Comparison of ENCODE assay signal across 1 cellular context in genomic region chr1:9652379-9653194, GRCh38.
TF ChIP-seq lines count a peak whose summit lies in the region.

No MANE protein-coding gene starts in this region.

TF ChIP-seq in GM12878, 131 proteins besides CTCF, POLR2A, EP300 and RAD21 (continued from another document and continues in another):
- TF ChIP-seq, protein P1, sequence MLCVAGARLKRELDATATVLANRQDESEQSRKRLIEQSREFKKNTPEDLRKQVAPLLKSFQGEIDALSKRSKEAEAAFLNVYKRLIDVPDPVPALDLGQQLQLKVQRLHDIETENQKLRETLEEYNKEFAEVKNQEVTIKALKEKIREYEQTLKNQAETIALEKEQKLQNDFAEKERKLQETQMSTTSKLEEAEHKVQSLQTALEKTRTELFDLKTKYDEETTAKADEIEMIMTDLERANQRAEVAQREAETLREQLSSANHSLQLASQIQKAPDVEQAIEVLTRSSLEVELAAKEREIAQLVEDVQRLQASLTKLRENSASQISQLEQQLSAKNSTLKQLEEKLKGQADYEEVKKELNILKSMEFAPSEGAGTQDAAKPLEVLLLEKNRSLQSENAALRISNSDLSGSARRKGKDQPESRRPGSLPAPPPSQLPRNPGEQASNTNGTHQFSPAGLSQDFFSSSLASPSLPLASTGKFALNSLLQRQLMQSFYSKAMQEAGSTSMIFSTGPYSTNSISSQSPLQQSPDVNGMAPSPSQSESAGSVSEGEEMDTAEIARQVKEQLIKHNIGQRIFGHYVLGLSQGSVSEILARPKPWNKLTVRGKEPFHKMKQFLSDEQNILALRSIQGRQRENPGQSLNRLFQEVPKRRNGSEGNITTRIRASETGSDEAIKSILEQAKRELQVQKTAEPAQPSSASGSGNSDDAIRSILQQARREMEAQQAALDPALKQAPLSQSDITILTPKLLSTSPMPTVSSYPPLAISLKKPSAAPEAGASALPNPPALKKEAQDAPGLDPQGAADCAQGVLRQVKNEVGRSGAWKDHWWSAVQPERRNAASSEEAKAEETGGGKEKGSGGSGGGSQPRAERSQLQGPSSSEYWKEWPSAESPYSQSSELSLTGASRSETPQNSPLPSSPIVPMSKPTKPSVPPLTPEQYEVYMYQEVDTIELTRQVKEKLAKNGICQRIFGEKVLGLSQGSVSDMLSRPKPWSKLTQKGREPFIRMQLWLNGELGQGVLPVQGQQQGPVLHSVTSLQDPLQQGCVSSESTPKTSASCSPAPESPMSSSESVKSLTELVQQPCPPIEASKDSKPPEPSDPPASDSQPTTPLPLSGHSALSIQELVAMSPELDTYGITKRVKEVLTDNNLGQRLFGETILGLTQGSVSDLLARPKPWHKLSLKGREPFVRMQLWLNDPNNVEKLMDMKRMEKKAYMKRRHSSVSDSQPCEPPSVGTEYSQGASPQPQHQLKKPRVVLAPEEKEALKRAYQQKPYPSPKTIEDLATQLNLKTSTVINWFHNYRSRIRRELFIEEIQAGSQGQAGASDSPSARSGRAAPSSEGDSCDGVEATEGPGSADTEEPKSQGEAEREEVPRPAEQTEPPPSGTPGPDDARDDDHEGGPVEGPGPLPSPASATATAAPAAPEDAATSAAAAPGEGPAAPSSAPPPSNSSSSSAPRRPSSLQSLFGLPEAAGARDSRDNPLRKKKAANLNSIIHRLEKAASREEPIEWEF (IDR thresholded peaks at IDR 0.05; ENCODE audit: insufficient replicate concordance, low read depth, low read length) = no peak
- TF ChIP-seq ZZZ3 (IDR thresholded peaks at IDR 0.05; ENCODE audit: control insufficient read depth, insufficient read length, low read depth) (no peak), CREM (IDR thresholded peaks at IDR 0.05; ENCODE audit: low read depth) (no peak; the same call in 1 of the 2 replicates), SIX5 (IDR thresholded peaks at IDR 0.05; ENCODE audit: low read depth, low read length, severe bottlenecking) (no peak), PML (IDR thresholded peaks at IDR 0.05; ENCODE audit: low read length) (no peak), CHD4 (IDR thresholded peaks at IDR 0.05) (no peak), NR2F1 (conservative IDR thresholded peaks at IDR 0.05) (peak; percentile 58), IRF4 (IDR thresholded peaks at IDR 0.05; ENCODE audit: low read depth, low read length) (no peak), PBX3 (IDR thresholded peaks at IDR 0.05; ENCODE audit: insufficient replicate concordance, low read depth, low read length) (no peak), USF2 (IDR thresholded peaks at IDR 0.05; ENCODE audit: borderline replicate concordance, low read depth, low read length) (no peak), MYB (IDR thresholded peaks at IDR 0.05; ENCODE audit: borderline replicate concordance, low read depth, low read length) (no peak), HDAC2 (IDR thresholded peaks at IDR 0.05) (no peak), SREBF2 (IDR thresholded peaks at IDR 0.05; ENCODE audit: low read length) (no peak), NFYA (IDR thresholded peaks at IDR 0.05; ENCODE audit: borderline replicate concordance, low read depth, low read length) (no peak), NFIC (IDR thresholded peaks at IDR 0.05; ENCODE audit: low read depth, low read length) (peak; percentile 51; the same call in 1 of the 2 replicates), MTA2 (IDR thresholded peaks at IDR 0.05; ENCODE audit: low read depth) (no peak; the same call in 1 of the 2 replicates), SPI1 (IDR thresholded peaks at IDR 0.05; ENCODE audit: borderline replicate concordance, insufficient read depth, low read depth, low read length) (peak; percentile 82; the same call in 1 of the 2 replicates), TBL1XR1 (IDR thresholded peaks at IDR 0.05; ENCODE audit: low read depth, low read length) (peak; percentile 42; the same call in 1 of the 2 replicates), ESRRA (IDR thresholded peaks at IDR 0.05; ENCODE audit: low read length) (no peak), ATF3 (IDR thresholded peaks at IDR 0.05; ENCODE audit: borderline replicate concordance, extremely low read depth, low read depth, low read length) (no peak), SREBF1 (IDR thresholded peaks at IDR 0.05; ENCODE audit: low read length) (no peak), CREB1 (IDR thresholded peaks at IDR 0.05; ENCODE audit: low read depth) (0 out of 2 replicates have a peak, but pooled peaks have one; percentile 10), POLR2AphosphoS2 (IDR thresholded peaks at IDR 0.05; ENCODE audit: low read depth, low read length) (no peak), BCL11A (IDR thresholded peaks at IDR 0.05; ENCODE audit: low read depth, low read length) (no peak), YBX1 (IDR thresholded peaks at IDR 0.05) (no peak), ZNF24 (IDR thresholded peaks at IDR 0.05) (no peak), KAT2A (conservative IDR thresholded peaks at IDR 0.05; ENCODE audit: control insufficient read depth, low read depth, low read length) (no peak), ZNF687 (IDR thresholded peaks at IDR 0.05) (no peak), TCF12 (IDR thresholded peaks at IDR 0.05; ENCODE audit: low read depth, low read length) (no peak)
- TF ChIP-seq, protein P2, sequence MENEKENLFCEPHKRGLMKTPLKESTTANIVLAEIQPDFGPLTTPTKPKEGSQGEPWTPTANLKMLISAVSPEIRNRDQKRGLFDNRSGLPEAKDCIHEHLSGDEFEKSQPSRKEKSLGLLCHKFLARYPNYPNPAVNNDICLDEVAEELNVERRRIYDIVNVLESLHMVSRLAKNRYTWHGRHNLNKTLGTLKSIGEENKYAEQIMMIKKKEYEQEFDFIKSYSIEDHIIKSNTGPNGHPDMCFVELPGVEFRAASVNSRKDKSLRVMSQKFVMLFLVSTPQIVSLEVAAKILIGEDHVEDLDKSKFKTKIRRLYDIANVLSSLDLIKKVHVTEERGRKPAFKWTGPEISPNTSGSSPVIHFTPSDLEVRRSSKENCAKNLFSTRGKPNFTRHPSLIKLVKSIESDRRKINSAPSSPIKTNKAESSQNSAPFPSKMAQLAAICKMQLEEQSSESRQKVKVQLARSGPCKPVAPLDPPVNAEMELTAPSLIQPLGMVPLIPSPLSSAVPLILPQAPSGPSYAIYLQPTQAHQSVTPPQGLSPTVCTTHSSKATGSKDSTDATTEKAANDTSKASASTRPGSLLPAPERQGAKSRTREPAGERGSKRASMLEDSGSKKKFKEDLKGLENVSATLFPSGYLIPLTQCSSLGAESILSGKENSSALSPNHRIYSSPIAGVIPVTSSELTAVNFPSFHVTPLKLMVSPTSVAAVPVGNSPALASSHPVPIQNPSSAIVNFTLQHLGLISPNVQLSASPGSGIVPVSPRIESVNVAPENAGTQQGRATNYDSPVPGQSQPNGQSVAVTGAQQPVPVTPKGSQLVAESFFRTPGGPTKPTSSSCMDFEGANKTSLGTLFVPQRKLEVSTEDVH (IDR thresholded peaks at IDR 0.05; ENCODE audit: low read depth, partially characterized antibody) = no peak
- TF ChIP-seq, protein P3, sequence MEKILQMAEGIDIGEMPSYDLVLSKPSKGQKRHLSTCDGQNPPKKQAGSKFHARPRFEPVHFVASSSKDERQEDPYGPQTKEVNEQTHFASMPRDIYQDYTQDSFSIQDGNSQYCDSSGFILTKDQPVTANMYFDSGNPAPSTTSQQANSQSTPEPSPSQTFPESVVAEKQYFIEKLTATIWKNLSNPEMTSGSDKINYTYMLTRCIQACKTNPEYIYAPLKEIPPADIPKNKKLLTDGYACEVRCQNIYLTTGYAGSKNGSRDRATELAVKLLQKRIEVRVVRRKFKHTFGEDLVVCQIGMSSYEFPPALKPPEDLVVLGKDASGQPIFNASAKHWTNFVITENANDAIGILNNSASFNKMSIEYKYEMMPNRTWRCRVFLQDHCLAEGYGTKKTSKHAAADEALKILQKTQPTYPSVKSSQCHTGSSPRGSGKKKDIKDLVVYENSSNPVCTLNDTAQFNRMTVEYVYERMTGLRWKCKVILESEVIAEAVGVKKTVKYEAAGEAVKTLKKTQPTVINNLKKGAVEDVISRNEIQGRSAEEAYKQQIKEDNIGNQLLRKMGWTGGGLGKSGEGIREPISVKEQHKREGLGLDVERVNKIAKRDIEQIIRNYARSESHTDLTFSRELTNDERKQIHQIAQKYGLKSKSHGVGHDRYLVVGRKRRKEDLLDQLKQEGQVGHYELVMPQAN (conservative IDR thresholded peaks at IDR 0.05) = no peak
- TF ChIP-seq, protein P4, sequence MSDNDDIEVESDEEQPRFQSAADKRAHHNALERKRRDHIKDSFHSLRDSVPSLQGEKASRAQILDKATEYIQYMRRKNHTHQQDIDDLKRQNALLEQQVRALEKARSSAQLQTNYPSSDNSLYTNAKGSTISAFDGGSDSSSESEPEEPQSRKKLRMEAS (IDR thresholded peaks at IDR 0.05; ENCODE audit: low read depth, low read length) = 0 out of 2 replicates have a peak, but pooled peaks have one; percentile 49
- TF ChIP-seq, protein P5, sequence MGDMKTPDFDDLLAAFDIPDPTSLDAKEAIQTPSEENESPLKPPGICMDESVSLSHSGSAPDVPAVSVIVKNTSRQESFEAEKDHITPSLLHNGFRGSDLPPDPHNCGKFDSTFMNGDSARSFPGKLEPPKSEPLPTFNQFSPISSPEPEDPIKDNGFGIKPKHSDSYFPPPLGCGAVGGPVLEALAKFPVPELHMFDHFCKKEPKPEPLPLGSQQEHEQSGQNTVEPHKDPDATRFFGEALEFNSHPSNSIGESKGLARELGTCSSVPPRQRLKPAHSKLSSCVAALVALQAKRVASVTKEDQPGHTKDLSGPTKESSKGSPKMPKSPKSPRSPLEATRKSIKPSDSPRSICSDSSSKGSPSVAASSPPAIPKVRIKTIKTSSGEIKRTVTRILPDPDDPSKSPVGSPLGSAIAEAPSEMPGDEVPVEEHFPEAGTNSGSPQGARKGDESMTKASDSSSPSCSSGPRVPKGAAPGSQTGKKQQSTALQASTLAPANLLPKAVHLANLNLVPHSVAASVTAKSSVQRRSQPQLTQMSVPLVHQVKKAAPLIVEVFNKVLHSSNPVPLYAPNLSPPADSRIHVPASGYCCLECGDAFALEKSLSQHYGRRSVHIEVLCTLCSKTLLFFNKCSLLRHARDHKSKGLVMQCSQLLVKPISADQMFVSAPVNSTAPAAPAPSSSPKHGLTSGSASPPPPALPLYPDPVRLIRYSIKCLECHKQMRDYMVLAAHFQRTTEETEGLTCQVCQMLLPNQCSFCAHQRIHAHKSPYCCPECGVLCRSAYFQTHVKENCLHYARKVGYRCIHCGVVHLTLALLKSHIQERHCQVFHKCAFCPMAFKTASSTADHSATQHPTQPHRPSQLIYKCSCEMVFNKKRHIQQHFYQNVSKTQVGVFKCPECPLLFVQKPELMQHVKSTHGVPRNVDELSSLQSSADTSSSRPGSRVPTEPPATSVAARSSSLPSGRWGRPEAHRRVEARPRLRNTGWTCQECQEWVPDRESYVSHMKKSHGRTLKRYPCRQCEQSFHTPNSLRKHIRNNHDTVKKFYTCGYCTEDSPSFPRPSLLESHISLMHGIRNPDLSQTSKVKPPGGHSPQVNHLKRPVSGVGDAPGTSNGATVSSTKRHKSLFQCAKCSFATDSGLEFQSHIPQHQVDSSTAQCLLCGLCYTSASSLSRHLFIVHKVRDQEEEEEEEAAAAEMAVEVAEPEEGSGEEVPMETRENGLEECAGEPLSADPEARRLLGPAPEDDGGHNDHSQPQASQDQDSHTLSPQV (IDR thresholded peaks at IDR 0.05) = no peak
- TF ChIP-seq, protein P6, sequence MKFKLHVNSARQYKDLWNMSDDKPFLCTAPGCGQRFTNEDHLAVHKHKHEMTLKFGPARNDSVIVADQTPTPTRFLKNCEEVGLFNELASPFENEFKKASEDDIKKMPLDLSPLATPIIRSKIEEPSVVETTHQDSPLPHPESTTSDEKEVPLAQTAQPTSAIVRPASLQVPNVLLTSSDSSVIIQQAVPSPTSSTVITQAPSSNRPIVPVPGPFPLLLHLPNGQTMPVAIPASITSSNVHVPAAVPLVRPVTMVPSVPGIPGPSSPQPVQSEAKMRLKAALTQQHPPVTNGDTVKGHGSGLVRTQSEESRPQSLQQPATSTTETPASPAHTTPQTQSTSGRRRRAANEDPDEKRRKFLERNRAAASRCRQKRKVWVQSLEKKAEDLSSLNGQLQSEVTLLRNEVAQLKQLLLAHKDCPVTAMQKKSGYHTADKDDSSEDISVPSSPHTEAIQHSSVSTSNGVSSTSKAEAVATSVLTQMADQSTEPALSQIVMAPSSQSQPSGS (IDR thresholded peaks at IDR 0.05; ENCODE audit: low read length) = peak; percentile 11; the same call in 1 of the 2 replicates
